ENCODE assay signal across 11 cellular contexts in the genomic region with DNA sequence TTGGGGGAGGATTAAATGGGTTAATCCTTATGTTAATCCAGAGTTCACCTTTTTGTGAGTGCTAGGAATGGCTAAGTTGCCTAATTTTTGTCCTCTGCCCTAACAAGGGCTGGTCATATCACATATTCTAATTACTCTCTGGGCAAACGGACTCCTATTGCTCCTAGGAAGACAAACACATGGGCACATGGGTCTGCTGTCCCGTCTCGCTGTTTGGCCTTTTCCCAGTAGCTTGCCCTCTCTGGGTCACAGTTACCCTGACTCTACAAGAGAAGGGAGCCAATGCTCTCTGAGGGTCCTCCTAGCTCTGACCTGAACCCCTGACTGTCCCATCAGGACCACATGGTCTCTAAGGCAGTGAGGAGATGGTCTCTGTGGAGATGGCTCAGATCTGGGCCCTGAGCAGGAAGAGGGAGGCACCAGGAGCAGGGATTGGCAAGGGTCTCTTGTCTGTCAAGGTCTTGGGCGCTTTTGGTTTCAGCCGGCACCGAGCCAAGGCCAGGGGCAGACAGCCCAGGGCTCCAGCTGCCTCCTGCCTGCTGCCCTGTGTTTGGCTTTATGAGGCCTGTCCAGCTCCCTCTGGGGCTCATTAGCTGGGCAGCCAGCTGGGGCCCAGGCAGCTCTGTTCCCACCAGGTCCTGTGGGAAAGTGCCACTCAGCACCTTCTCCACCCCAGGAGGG.
DNase-seq lines count a peak whose midpoint lies in the region; ATAC-seq and TF ChIP-seq lines count a peak whose summit lies in the region.
"Had no signal": no experiment of that assay in that cellular context is flagged by ENCODE, and none has a peak within 500 bp of the region (broad histone marks: within the 10 kb centered on the region; RNA-seq: fewer than 3 reads in every experiment).

No MANE protein-coding gene starts in this region.

- no peak overlapping the region for H4K5ac ChIP-seq in IMR-90 (ENCODE audit: low read depth, low read length)

- BruUV-seq in IMR-90 (replicated peaks; lab: Mats Ljungman, UMichigan) = no TSS peak

- CTCF ChIA-PET in IMR-90 (lab: Yijun Ruan, JAX) = no interaction called here

- no peaks in the 10 kb centered on the region for H3F3A ChIP-seq in smooth muscle cell (ENCODE audit: low read depth)

- H2BK5ac ChIP-seq in IMR-90 (ENCODE audit: low read depth, low read length, poor library complexity, severe bottlenecking) = no peak overlapping the region

- H2BK20ac ChIP-seq in IMR-90 (ENCODE audit: low read depth, low read length) = no peak overlapping the region; the same call in 1 of the 2 replicates

- H3K4me1 ChIP-seq in IMR-90 (ENCODE audit: control insufficient read depth, insufficient read depth, low read length) (peaks cover 7% of the 10 kb centered on the region), ascending aorta (peaks cover 15 to 24% of the 10 kb centered on the region in 2 donors), smooth muscle cell (ENCODE audit: low read depth) (peaks cover 9% of the 10 kb centered on the region)

- TF ChIP-seq CTCF in IMR-90 (conservative IDR thresholded peaks at IDR 0.05; ENCODE audit: low read depth, low read length) (no peak), ascending aorta (IDR thresholded peaks at IDR 0.05) (peak in 1 of 3 experiments; percentile 29), smooth muscle cell (IDR thresholded peaks at IDR 0.05; ENCODE audit: borderline replicate concordance, insufficient read depth, poor library complexity, severe bottlenecking) (no peak)

- WGBS in IMR-90 (ENCODE audit: extremely low coverage in 2 of 2, insufficient read length in 1 of 2), 2 experiments = no CpG with 5 or more reads among the region's 6 CpGs
- WGBS in smooth muscle cell (ENCODE audit: low lambda C conversion rate) = 74% methylated on average over 6 of the region's 6 CpGs

- H3K36me3 ChIP-seq in IMR-90 (ENCODE audit: control insufficient read depth, insufficient read depth, low read length) (no peaks in the 10 kb centered on the region), ascending aorta (no peaks in the 10 kb centered on the region), smooth muscle cell (ENCODE audit: low read depth) (no peaks in the 10 kb centered on the region)
- H3K36me3 ChIP-seq: SJSA1 had no signal

- POLR2A ChIA-PET in IMR-90 (lab: Charles Lee; ENCODE audit: unreplicated experiment) = no interaction called here

- H3K23ac ChIP-seq in IMR-90 (ENCODE audit: low read depth, low read length) = no peak overlapping the region

- no peak overlapping the region for H2AK9ac ChIP-seq in IMR-90 (replicated peaks; ENCODE audit: low read depth, low read length, poor library complexity)

- no peak overlapping the region for H2AK5ac ChIP-seq in IMR-90 (ENCODE audit: low read depth, low read length)

- H3K18ac ChIP-seq in IMR-90 (ENCODE audit: low read depth, low read length) = no peak overlapping the region

- H2AFZ ChIP-seq in IMR-90 (replicated peaks; ENCODE audit: low read length, poor library complexity) (no peak overlapping the region), smooth muscle cell (ENCODE audit: low read depth) (peak overlapping the region; percentile 42)

- no peak overlapping the region for H3K56ac ChIP-seq in IMR-90 (ENCODE audit: extremely low read depth, insufficient read depth, low read length)

- H4K91ac ChIP-seq in IMR-90 (ENCODE audit: insufficient read depth, low read depth, low read length) = no peak overlapping the region

- no peak for DNase-seq in IMR-90
- peak; percentile 29 to 71 for DNase-seq in ascending aorta (ENCODE audit: low spot score in 2 of 2)
- DNase-seq in hypothalamus (lab: John Stamatoyannopoulos, UW) = peak in 33 of 51 donors; percentile 3 to 66 (median 35)
- no peak for DNase-seq in smooth muscle cell (lab: John Stamatoyannopoulos, UW; ENCODE audit: unreplicated experiment)
- no peak for DNase-seq in NCI-H1048 (lab: John Stamatoyannopoulos, UW)
- no peak for DNase-seq in stimulated activated CD4-positive, alpha-beta T cell treated with anti-CD3 and anti-CD28 coated beads, Interleukin-15, amount 100 ng/mL, for 24 hours
- DNase-seq: stimulated activated CD8-positive, alpha-beta memory T cell treated with anti-CD3 and anti-CD28 coated beads, Interleukin-4, amount 100 ng/mL, for 48 hours had no signal

- H3K4me2 ChIP-seq in IMR-90 (ENCODE audit: low read depth, low read length) (no peak overlapping the region), smooth muscle cell (no peak overlapping the region)

- H3K27me3 ChIP-seq in IMR-90 (ENCODE audit: control insufficient read depth, insufficient read depth, low read length) = peaks cover 9% of the 10 kb centered on the region
- H3K27me3 ChIP-seq in ascending aorta = no peaks in the 10 kb centered on the region
- H3K27me3 ChIP-seq in smooth muscle cell (ENCODE audit: low read depth) = no peaks in the 10 kb centered on the region
- H3K27me3 ChIP-seq: SJSA1 had no signal

- H3K79me1 ChIP-seq in IMR-90 (ENCODE audit: low read depth in 1 of 2, low read length in 2 of 2) = no peaks in the 10 kb centered on the region

- TF ChIP-seq RAD21 in IMR-90 (IDR thresholded peaks at IDR 0.05; ENCODE audit: low read length) = no peak

- H3K27ac ChIP-seq in IMR-90 (ENCODE audit: insufficient read depth, low read length) (no peak overlapping the region), ascending aorta (peak overlapping the region; percentile 16 to 77), smooth muscle cell (ENCODE audit: low read depth) (peak overlapping the region; percentile 6)
- H3K27ac ChIP-seq: SJSA1 had no signal

- 0 out of 2 replicates have a peak, but pooled peaks cover 6% of the 10 kb centered on the region for H3K9me1 ChIP-seq in IMR-90 (ENCODE audit: insufficient read depth, low read length)

- peak overlapping the region; percentile 45; the same call in 1 of the 2 replicates for H3K4ac ChIP-seq in IMR-90 (ENCODE audit: low read depth, low read length)

- H3K4me3 ChIP-seq in IMR-90 (ENCODE audit: insufficient read depth, low read depth, low read length) (no peak overlapping the region), ascending aorta (no peak overlapping the region), smooth muscle cell (no peak overlapping the region)
- H3K4me3 ChIP-seq: SJSA1 had no signal

- H3K79me2 ChIP-seq in smooth muscle cell (ENCODE audit: low read depth) = no peaks in the 10 kb centered on the region

- H3K9ac ChIP-seq in IMR-90 (ENCODE audit: low read depth, low read length) (no peak overlapping the region), smooth muscle cell (ENCODE audit: low read depth) (no peak overlapping the region)

- H3K14ac ChIP-seq in IMR-90 (replicated peaks; ENCODE audit: low read depth, low read length) = no peak overlapping the region

- no peak overlapping the region for H4K8ac ChIP-seq in IMR-90 (ENCODE audit: low read depth in 2 of 2, low read length in 2 of 2)

- H3K9me3 ChIP-seq in IMR-90 (ENCODE audit: control insufficient read depth, insufficient read depth, low read length) (peaks cover 5% of the 10 kb centered on the region), ascending aorta (no peaks in the 10 kb centered on the region), smooth muscle cell (replicated peaks; ENCODE audit: low read depth) (no peaks in the 10 kb centered on the region)
- H3K9me3 ChIP-seq: SJSA1 had no signal

- no peak for TF ChIP-seq POLR2A in IMR-90 (IDR thresholded peaks at IDR 0.05; ENCODE audit: low read depth, low read length)

- ATAC-seq in IMR-90 (ENCODE audit: low read depth) = no peak
- no peak for ATAC-seq in HG03378 (IDR thresholded peaks at IDR 0.05; ENCODE audit: unreplicated experiment)
- ATAC-seq in HG03095 (IDR thresholded peaks at IDR 0.05; ENCODE audit: unreplicated experiment) = no peak
- ATAC-seq: activated CD4-positive, CD25-positive, alpha-beta regulatory T cell treated with anti-CD3 and anti-CD28 coated beads, Interleukin-2, amount 50 U/mL, for 24 hours had no signal

- H4K20me1 ChIP-seq in IMR-90 (ENCODE audit: insufficient read depth, low read length) (no peaks in the 10 kb centered on the region), smooth muscle cell (ENCODE audit: low read depth) (no peaks in the 10 kb centered on the region)

- intact Hi-C loops in IMR-90 (cut with micrococcal nuclease) (no loop called here), ascending aorta (cut with DNase I) (no loop called here)

- 0 out of 2 replicates have a peak overlapping the region, but pooled peaks have one; percentile 9 for H2BK120ac ChIP-seq in IMR-90 (ENCODE audit: low read depth, low read length)

- in situ Hi-C loops in IMR-90 (cut with MboI; ENCODE audit: low sequenced_read_pairs) = no loop called here

- no peak overlapping the region; the same call in 2 of the 3 replicates for H2BK15ac ChIP-seq in IMR-90 (ENCODE audit: low read depth, low read length)

- dilution Hi-C loops in IMR-90 (cut with HindIII; ENCODE audit: low sequenced_read_pairs, unreplicated experiment) = no loop called here

TF ChIP-seq in IMR-90, 13 proteins besides CTCF, POLR2A, EP300 and RAD21 (continues in another document):
- TF ChIP-seq FOS (IDR thresholded peaks at IDR 0.05; ENCODE audit: low read depth, low read length) = no peak
- TF ChIP-seq CEBPB (IDR thresholded peaks at IDR 0.05; ENCODE audit: low read depth, low read length) = no peak
- TF ChIP-seq MAFK (IDR thresholded peaks at IDR 0.05; ENCODE audit: low read depth, low read length) = no peak
- TF ChIP-seq SMC3 (IDR thresholded peaks at IDR 0.05; ENCODE audit: low read depth, low read length) = no peak
- TF ChIP-seq RCOR1 (IDR thresholded peaks at IDR 0.05; ENCODE audit: insufficient replicate concordance, low read length) = no peak
- no peak for TF ChIP-seq BHLHE40 (IDR thresholded peaks at IDR 0.05; ENCODE audit: low read depth, low read length)
- TF ChIP-seq, protein P1, sequence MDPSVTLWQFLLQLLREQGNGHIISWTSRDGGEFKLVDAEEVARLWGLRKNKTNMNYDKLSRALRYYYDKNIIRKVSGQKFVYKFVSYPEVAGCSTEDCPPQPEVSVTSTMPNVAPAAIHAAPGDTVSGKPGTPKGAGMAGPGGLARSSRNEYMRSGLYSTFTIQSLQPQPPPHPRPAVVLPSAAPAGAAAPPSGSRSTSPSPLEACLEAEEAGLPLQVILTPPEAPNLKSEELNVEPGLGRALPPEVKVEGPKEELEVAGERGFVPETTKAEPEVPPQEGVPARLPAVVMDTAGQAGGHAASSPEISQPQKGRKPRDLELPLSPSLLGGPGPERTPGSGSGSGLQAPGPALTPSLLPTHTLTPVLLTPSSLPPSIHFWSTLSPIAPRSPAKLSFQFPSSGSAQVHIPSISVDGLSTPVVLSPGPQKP (IDR thresholded peaks at IDR 0.05; ENCODE audit: borderline replicate concordance, low read depth, low read length) = no peak
- TF ChIP-seq MXI1 (IDR thresholded peaks at IDR 0.05; ENCODE audit: borderline replicate concordance, low read depth, low read length) = no peak
- no peak for TF ChIP-seq USF2 (IDR thresholded peaks at IDR 0.05; ENCODE audit: low read depth, low read length)

Comparison
In these comparisons a context has a peak if more than half of its experiments do, and no peak if none do; other contexts are left out.
1. DNase-seq: peak in ascending aorta (2 of 2) and hypothalamus (33 of 51); none in IMR-90 (single experiment), smooth muscle cell (single experiment), NCI-H1048 (single experiment) and stimulated activated CD4-positive, alpha-beta T cell treated with anti-CD3 and anti-CD28 coated beads, Interleukin-15, amount 100 ng/mL, for 24 hours (single experiment).